Comparison of ENCODE assay signal across 8 cellular contexts in the genomic region with DNA sequence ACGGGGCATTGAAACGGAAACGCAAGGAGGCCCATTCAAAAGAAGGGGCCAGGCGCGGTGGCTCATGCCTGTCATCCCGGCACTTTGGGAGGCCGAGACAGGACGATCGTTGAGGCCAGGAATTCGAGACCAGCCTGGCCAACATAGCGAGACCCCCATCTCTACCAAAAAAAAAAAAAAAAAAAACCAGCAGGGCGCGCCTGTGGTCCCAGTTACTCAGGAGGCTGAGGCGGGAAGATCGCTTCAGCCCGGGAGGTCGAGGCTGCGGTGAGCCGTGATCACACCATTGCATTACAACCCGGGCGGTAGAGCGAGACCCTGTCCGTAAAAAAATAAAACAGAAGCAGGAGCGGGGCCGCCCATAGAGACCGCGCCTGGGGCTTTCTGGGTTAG. TPM values are rescaled to one million over a fixed set of nuclear protein-coding genes. Genes with fewer than 3 reads are reported as not detected.
DNase-seq lines count a peak whose midpoint lies in the region; ATAC-seq and TF ChIP-seq lines count a peak whose summit lies in the region.

No MANE protein-coding gene starts in this region.

- peaks cover 23% of the 10 kb centered on the region for H3K36me3 ChIP-seq in RWPE2 (ENCODE audit: low read depth)
- peaks cover 0 to 39% (median 24%) of the 10 kb centered on the region in 6 donors for H3K36me3 ChIP-seq in spleen

- no peak for TF ChIP-seq POLR2A in spleen (IDR thresholded peaks at IDR 0.05)

- H3K4me3 ChIP-seq in RWPE2 (ENCODE audit: severe bottlenecking) (peak overlapping the region; percentile 79), spleen (peak overlapping the region; percentile 59 to 97 (median 88))

- H3K27me3 ChIP-seq in RWPE2 (ENCODE audit: insufficient read depth, poor library complexity, severe bottlenecking) = no peaks in the 10 kb centered on the region
- no peaks in the 10 kb centered on the region for H3K27me3 ChIP-seq in foreskin keratinocyte
- H3K27me3 ChIP-seq in spleen (replicated peaks in 1 of 7) = no peaks in the 10 kb centered on the region

- 19 to 23% (median 22%) methylated on average over 25 to 27 of the region's 27 CpGs for WGBS in spleen, 5 donors

- DNase-seq in RWPE2 (ENCODE audit: low spot score) = no peak
- no peak for DNase-seq in foreskin keratinocyte
- DNase-seq in spleen = no peak
- no peak for DNase-seq in NCI-H524 (lab: John Stamatoyannopoulos, UW)
- no peak for DNase-seq in hippocampal formation (lab: John Stamatoyannopoulos, UW)
- no peak for DNase-seq in HCEC 1CT
- DNase-seq in cortex of kidney (lab: John Stamatoyannopoulos, UW) = no peak

- H3K27ac ChIP-seq in RWPE2 (ENCODE audit: poor library complexity, severe bottlenecking) (peak overlapping the region; percentile 78), foreskin keratinocyte (peak overlapping the region; percentile 79), spleen (peak overlapping the region; percentile 85 to 99 (median 95))

- TF ChIP-seq CTCF in RWPE2 (IDR thresholded peaks at IDR 0.05; ENCODE audit: poor library complexity, severe bottlenecking) = no peak
- no peak for TF ChIP-seq CTCF in foreskin keratinocyte (conservative IDR thresholded peaks at IDR 0.05)
- TF ChIP-seq CTCF in spleen (IDR thresholded peaks at IDR 0.05 in 8 of 11, conservative IDR thresholded peaks at IDR 0.05 in 3 of 11) = no peak

- H3K4me1 ChIP-seq in RWPE2 (ENCODE audit: insufficient read depth, poor library complexity, severe bottlenecking) (peaks cover 33% of the 10 kb centered on the region), foreskin keratinocyte (peaks cover 15% of the 10 kb centered on the region), spleen (peaks cover 15 to 49% (median 37%) of the 10 kb centered on the region in 6 donors)

- intact Hi-C loops in spleen (cut with DNase I; ENCODE audit: low total_unique reads) = no loop called here

- H3K9me3 ChIP-seq in RWPE2 (ENCODE audit: severe bottlenecking) (no peaks in the 10 kb centered on the region), spleen (no peaks in the 10 kb centered on the region)

- ATAC-seq in GM21717 (IDR thresholded peaks at IDR 0.05; ENCODE audit: unreplicated experiment) (peak; percentile 8), RWPE2 (ENCODE audit: low read depth) (no peak), foreskin keratinocyte (no peak)

RNA-seq across cellular contexts. Expression of a gene that starts 0.4 kb away (rescaled TPM):
- total RNA-seq in foreskin keratinocyte = 56.4 and 59.7 TPM in 2 replicates
- polyA plus RNA-seq in foreskin keratinocyte = 82.3 and 92.6 TPM in 2 replicates
- 10 to 100 TPM; 18.2 to 41.1 (median 23.0) TPM for total RNA-seq in spleen
- 10 to 100 TPM; 84.5 to 89.9 (median 86.7) TPM for polyA plus RNA-seq in spleen

RNA-seq across cellular contexts. Expression of a gene that starts 13.4 kb away (rescaled TPM):
- total RNA-seq in foreskin keratinocyte = 1.1 and 1.4 TPM in 2 replicates
- polyA plus RNA-seq in foreskin keratinocyte = 1.2 and 1.3 TPM in 2 replicates
- under 1 TPM in 3 of 7 donors, not detected in 4; 0.17 to 0.39 (median 0.28) TPM for total RNA-seq in spleen
- under 1 TPM; 0.09 to 0.26 (median 0.15) TPM for polyA plus RNA-seq in spleen

RNA-seq across cellular contexts. Expression of a gene that starts 38.9 kb away (rescaled TPM):
- total RNA-seq in foreskin keratinocyte (9.5 and 9.6 TPM in 2 replicates), spleen (10 to 100 TPM; 11.2 to 36.6 (median 27.0) TPM)
- polyA plus RNA-seq in foreskin keratinocyte (7.4 and 7.9 TPM in 2 replicates), spleen (10 to 100 TPM in 2 of 3 donors, 1 to 10 TPM in 1; 8.9 to 30.4 (median 10.3) TPM)
